ENCODE assay signal across 19 cellular contexts in the genomic region with DNA sequence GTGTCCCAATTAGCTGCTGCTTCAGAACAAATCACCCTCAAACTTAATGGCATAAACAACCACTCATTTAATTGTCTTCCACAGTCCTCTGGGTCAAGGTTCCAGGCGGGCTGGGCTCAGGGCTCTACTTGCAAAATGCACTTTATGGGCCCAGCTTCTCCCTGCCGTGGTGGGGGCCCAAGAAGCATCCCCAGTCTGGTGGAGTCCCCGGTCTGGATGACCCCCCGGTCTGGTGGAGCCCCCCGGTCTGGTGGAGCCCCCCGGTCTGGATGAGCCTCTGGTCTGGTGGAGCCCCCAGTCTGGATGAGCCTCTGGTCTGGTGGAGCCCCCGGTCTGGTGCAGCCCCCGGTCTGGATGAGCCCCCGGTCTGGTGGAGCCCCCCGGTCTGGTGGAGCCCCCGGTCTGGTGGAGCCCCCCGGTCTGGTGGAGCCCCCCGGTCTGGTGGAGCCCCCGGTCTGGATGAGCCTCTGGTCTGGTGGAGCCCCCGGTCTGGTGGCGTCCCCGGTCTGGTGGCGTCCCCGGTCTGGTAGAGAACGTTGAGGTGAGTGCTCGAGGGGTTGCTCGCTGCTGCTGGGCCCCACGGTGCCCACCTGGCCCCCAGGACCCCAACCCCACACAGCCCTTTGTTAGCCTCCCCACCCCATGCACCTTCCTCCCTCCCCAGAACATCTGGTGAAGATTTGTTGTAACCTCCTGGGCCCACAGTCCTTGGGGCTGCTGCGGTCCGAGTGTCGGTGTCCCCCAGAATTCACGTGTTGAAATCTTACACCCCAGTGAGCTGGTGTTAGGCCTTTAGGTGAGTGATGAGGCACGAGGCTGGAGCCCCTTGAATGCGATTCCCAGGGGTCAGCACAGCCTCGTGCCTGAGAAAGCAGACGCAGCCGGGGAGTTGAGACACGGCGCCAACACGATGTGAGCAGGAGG.
"Had no signal": no experiment of that assay in that cellular context is flagged by ENCODE, and none has a peak within 500 bp of the region (broad histone marks: within the 10 kb centered on the region; RNA-seq: fewer than 3 reads in every experiment).

No MANE protein-coding gene starts in this region.

- H3K4me1 Mint-ChIP-seq: activated naive CD4-positive, alpha-beta T cell treated with anti-CD3 and anti-CD28 coated beads, Interleukin-2, amount 50 U/mL, for 24 hours had no signal

- H3K27me3 ChIP-seq: testis had no signal

- H3K36me3 ChIP-seq: stomach, upper lobe of right lung had no signal

- H3K36me3 Mint-ChIP-seq: activated naive CD4-positive, alpha-beta T cell treated with anti-CD3 and anti-CD28 coated beads, Interleukin-2, amount 50 U/mL, for 24 hours; T-cell had no signal

- H3K9me3 Mint-ChIP-seq: activated naive CD4-positive, alpha-beta T cell treated with anti-CD3 and anti-CD28 coated beads, Interleukin-2, amount 50 U/mL, for 24 hours; activated T-cell treated with anti-CD3 and anti-CD28 coated beads, Interleukin-2, amount 50 U/mL, for 4 hours; T-cell had no signal

- H3K27ac ChIP-seq: body of pancreas, stomach, testis, upper lobe of right lung had no signal

- H3K4me3 Mint-ChIP-seq: activated naive CD4-positive, alpha-beta T cell treated with anti-CD3 and anti-CD28 coated beads, Interleukin-2, amount 50 U/mL, for 24 hours; activated T-cell treated with anti-CD3 and anti-CD28 coated beads, Interleukin-2, amount 50 U/mL, for 4 hours had no signal

- H3K9me3 ChIP-seq: body of pancreas, stomach, testis, upper lobe of right lung had no signal

- H3K4me3 ChIP-seq: body of pancreas, stomach, testis, upper lobe of right lung had no signal

- ATAC-seq: activated T-cell treated with anti-CD3 and anti-CD28 coated beads, Interleukin-2, amount 50 U/mL, for 4 hours; body of pancreas; left colon; T-cell; upper lobe of right lung had no signal

- DNase-seq: activated CD4-positive, alpha-beta T cell treated with anti-CD3 and anti-CD28 coated beads for 1 hour; activated CD4-positive, alpha-beta T cell treated with anti-CD3 and anti-CD28 coated beads, Interleukin-2, amount 50 U/mL, for 48 hours; activated effector memory CD4-positive, alpha-beta T cell treated with anti-CD3 and anti-CD28 coated beads, Interleukin-2, amount 50 U/mL, for 16 hours; activated T-cell treated with anti-CD3 and anti-CD28 coated beads, Interleukin-2, amount 50 U/mL, for 4 hours; body of pancreas; caudate nucleus; cortex of kidney; effector CD8-positive, alpha-beta T cell; foreskin melanocyte; head of caudate nucleus; left colon; small intestine; stimulated activated CD4-positive, alpha-beta T cell treated with anti-CD3 and anti-CD28 coated beads, Interleukin-4, amount 100 ng/mL, for 4 hours; stimulated activated CD8-positive, alpha-beta memory T cell treated with anti-CD3 and anti-CD28 coated beads, Interleukin-4, amount 100 ng/mL, for 48 hours; stomach; T-cell; testis; upper lobe of right lung had no signal
